Comparison of ENCODE assay signal across 10 cellular contexts in genomic region chr13:113410472-113411201, GRCh38. TPM values are rescaled to one million over a fixed set of nuclear protein-coding genes. Genes with fewer than 3 reads are reported as not detected.
DNase-seq lines count a peak whose midpoint lies in the region; ATAC-seq, FAIRE-seq and TF ChIP-seq lines count a peak whose summit lies in the region.
"Had no signal": no experiment of that assay in that cellular context is flagged by ENCODE, and none has a peak within 500 bp of the region (broad histone marks: within the 10 kb centered on the region; RNA-seq: fewer than 3 reads in every experiment).

No MANE protein-coding gene starts in this region.

- no peak for DNase-seq in activated naive CD8-positive, alpha-beta T cell treated with anti-CD3 and anti-CD28 coated beads, Interleukin-2, amount 50 U/mL, for 24 hours
- DNase-seq in activated naive CD8-positive, alpha-beta T cell treated with anti-CD3 and anti-CD28 coated beads for 36 hours = no peak
- peak; percentile 37 for DNase-seq in astrocyte of the cerebellum (ENCODE audit: low read depth)
- DNase-seq in left lung = peak; percentile 32 to 63
- peak; percentile 81 for DNase-seq in urothelium cell line (ENCODE audit: low spot score)
- no peak for DNase-seq in GM10266 (ENCODE audit: extremely low spot score)
- DNase-seq in activated naive CD4-positive, alpha-beta T cell treated with anti-CD3 and anti-CD28 coated beads, Interleukin-2, amount 10 ng/mL, durations not matched to agents 7 days and 5 days = no peak
- no peak for DNase-seq in NCI-H1105 (lab: John Stamatoyannopoulos, UW)

- H3K27ac Mint-ChIP-seq in activated naive CD8-positive, alpha-beta T cell treated with anti-CD3 and anti-CD28 coated beads, Interleukin-2, amount 50 U/mL, for 24 hours = no peak overlapping the region
- no peak overlapping the region for H3K27ac Mint-ChIP-seq in activated naive CD8-positive, alpha-beta T cell treated with anti-CD3 and anti-CD28 coated beads for 36 hours
- H3K27ac Mint-ChIP-seq in activated naive CD4-positive, alpha-beta T cell treated with anti-CD3 and anti-CD28 coated beads, Interleukin-2, amount 10 ng/mL, durations not matched to agents 7 days and 5 days = no peak overlapping the region

- H3K27me3 ChIP-seq in left lung = peaks cover 0 to 55% of the 10 kb centered on the region in 2 donors

- H3K4me1 ChIP-seq in left lung = peaks cover 0 to 6% of the 10 kb centered on the region in 2 donors

- no peak overlapping the region for H3K4me3 Mint-ChIP-seq in activated naive CD8-positive, alpha-beta T cell treated with anti-CD3 and anti-CD28 coated beads, Interleukin-2, amount 50 U/mL, for 24 hours
- H3K4me3 Mint-ChIP-seq in activated naive CD8-positive, alpha-beta T cell treated with anti-CD3 and anti-CD28 coated beads for 36 hours = no peak overlapping the region
- H3K4me3 Mint-ChIP-seq in activated naive CD4-positive, alpha-beta T cell treated with anti-CD3 and anti-CD28 coated beads, Interleukin-2, amount 10 ng/mL, durations not matched to agents 7 days and 5 days = no peak overlapping the region

- in situ Hi-C loops in astrocyte of the cerebellum (cut with HindIII; ENCODE audit: low sequenced_read_pairs) = no loop called here

- TF ChIP-seq CTCF in astrocyte of the cerebellum (IDR thresholded peaks at IDR 0.05; ENCODE audit: low read depth, low read length, missing control alignments) (no peak), left lung (IDR thresholded peaks at IDR 0.05) (no peak), GM10266 (IDR thresholded peaks at IDR 0.05; ENCODE audit: control insufficient read depth, insufficient read depth, low read depth, missing control alignments) (no peak)

- no peak overlapping the region for H3K27ac ChIP-seq in left lung

- peaks cover 3% of the 10 kb centered on the region for H3K27me3 Mint-ChIP-seq in activated naive CD8-positive, alpha-beta T cell treated with anti-CD3 and anti-CD28 coated beads, Interleukin-2, amount 50 U/mL, for 24 hours
- H3K27me3 Mint-ChIP-seq in activated naive CD8-positive, alpha-beta T cell treated with anti-CD3 and anti-CD28 coated beads for 36 hours = peaks cover 9% of the 10 kb centered on the region
- peaks cover 5% of the 10 kb centered on the region for H3K27me3 Mint-ChIP-seq in activated naive CD4-positive, alpha-beta T cell treated with anti-CD3 and anti-CD28 coated beads, Interleukin-2, amount 10 ng/mL, durations not matched to agents 7 days and 5 days

- no peaks in the 10 kb centered on the region for H3K9me3 Mint-ChIP-seq in activated naive CD8-positive, alpha-beta T cell treated with anti-CD3 and anti-CD28 coated beads, Interleukin-2, amount 50 U/mL, for 24 hours
- peaks cover 2% of the 10 kb centered on the region for H3K9me3 Mint-ChIP-seq in activated naive CD8-positive, alpha-beta T cell treated with anti-CD3 and anti-CD28 coated beads for 36 hours
- peaks cover 5% of the 10 kb centered on the region for H3K9me3 Mint-ChIP-seq in activated naive CD4-positive, alpha-beta T cell treated with anti-CD3 and anti-CD28 coated beads, Interleukin-2, amount 10 ng/mL, durations not matched to agents 7 days and 5 days

- no peaks in the 10 kb centered on the region for H3K36me3 Mint-ChIP-seq in activated naive CD8-positive, alpha-beta T cell treated with anti-CD3 and anti-CD28 coated beads, Interleukin-2, amount 50 U/mL, for 24 hours (ENCODE audit: low read depth)
- H3K36me3 Mint-ChIP-seq in activated naive CD8-positive, alpha-beta T cell treated with anti-CD3 and anti-CD28 coated beads for 36 hours = no peaks in the 10 kb centered on the region
- no peaks in the 10 kb centered on the region for H3K36me3 Mint-ChIP-seq in activated naive CD4-positive, alpha-beta T cell treated with anti-CD3 and anti-CD28 coated beads, Interleukin-2, amount 10 ng/mL, durations not matched to agents 7 days and 5 days

- FAIRE-seq in urothelium cell line (lab: Jason Lieb, UNC) = peak; percentile 80
- FAIRE-seq: H1 had no signal

- intact Hi-C loops in left lung (cut with DNase I) = no loop called here

- H3K4me3 ChIP-seq in astrocyte of the cerebellum (ENCODE audit: low read depth, low read length) = no peak overlapping the region
- no peak overlapping the region for H3K4me3 ChIP-seq in left lung

- H3K36me3 ChIP-seq in left lung = no peaks in the 10 kb centered on the region
- H3K36me3 ChIP-seq: neutrophil had no signal

- ATAC-seq in activated naive CD8-positive, alpha-beta T cell treated with anti-CD3 and anti-CD28 coated beads, Interleukin-2, amount 50 U/mL, for 24 hours = peak; percentile 57
- peak; percentile 31 for ATAC-seq in left lung

- CTCF ChIA-PET in activated naive CD4-positive, alpha-beta T cell treated with anti-CD3 and anti-CD28 coated beads, Interleukin-2, amount 10 ng/mL, durations not matched to agents 7 days and 5 days (lab: Charles Lee) = no interaction called here

- no peaks in the 10 kb centered on the region for H3K9me3 ChIP-seq in left lung
- H3K9me3 ChIP-seq: neutrophil had no signal

- peaks cover 2% of the 10 kb centered on the region for H3K4me1 Mint-ChIP-seq in activated naive CD8-positive, alpha-beta T cell treated with anti-CD3 and anti-CD28 coated beads, Interleukin-2, amount 50 U/mL, for 24 hours
- no peaks in the 10 kb centered on the region for H3K4me1 Mint-ChIP-seq in activated naive CD8-positive, alpha-beta T cell treated with anti-CD3 and anti-CD28 coated beads for 36 hours
- H3K4me1 Mint-ChIP-seq in activated naive CD4-positive, alpha-beta T cell treated with anti-CD3 and anti-CD28 coated beads, Interleukin-2, amount 10 ng/mL, durations not matched to agents 7 days and 5 days = no peaks in the 10 kb centered on the region

RNA-seq across cellular contexts. Expression of gene ADPRHL1, which starts 42.7 kb away (rescaled TPM):
- total RNA-seq in activated naive CD8-positive, alpha-beta T cell treated with anti-CD3 and anti-CD28 coated beads for 36 hours = under 1 TPM; 0.44 to 0.56 TPM
- 1 to 10 TPM; 2.0 to 2.3 TPM for total RNA-seq in left lung

RNA-seq across cellular contexts. Expression of gene GRTP1, which starts 46.7 kb away (rescaled TPM):
- total RNA-seq in activated naive CD8-positive, alpha-beta T cell treated with anti-CD3 and anti-CD28 coated beads for 36 hours = not detected
- total RNA-seq in left lung = 1 to 10 TPM; 6.7 to 7.1 TPM

Comparison
In these comparisons a context has a peak if more than half of its experiments do, and no peak if none do; other contexts are left out.
1. DNase-seq: peak in astrocyte of the cerebellum (single experiment), left lung (2 of 2) and urothelium cell line (single experiment); none in activated naive CD8-positive, alpha-beta T cell treated with anti-CD3 and anti-CD28 coated beads, Interleukin-2, amount 50 U/mL, for 24 hours (single experiment), activated naive CD8-positive, alpha-beta T cell treated with anti-CD3 and anti-CD28 coated beads for 36 hours (single experiment), GM10266 (single experiment), activated naive CD4-positive, alpha-beta T cell treated with anti-CD3 and anti-CD28 coated beads, Interleukin-2, amount 10 ng/mL, durations not matched to agents 7 days and 5 days (single experiment) and NCI-H1105 (single experiment).
2. RNA of gene GRTP1, which starts 46.7 kb away (total RNA-seq): 6.7 to 7.1 TPM in left lung; not detected in activated naive CD8-positive, alpha-beta T cell treated with anti-CD3 and anti-CD28 coated beads for 36 hours; every median in the first group is over 4 times any median in the second.